Comparison of ENCODE assay signal across 1 cellular context in genomic region chr3:156120528-156121251, GRCh38.
TF ChIP-seq lines count a peak whose summit lies in the region.

TSS of gene KCNAB1 (plus strand) at chr3:156120578.

TF ChIP-seq in WTC11, 78 proteins besides CTCF, POLR2A, EP300 and RAD21 (continued from another document):
- TF ChIP-seq ARID4B (CRISPR knock-in tag; IDR thresholded peaks at IDR 0.05; ENCODE audit: borderline replicate concordance) (no peak), E2F1 (CRISPR knock-in tag; IDR thresholded peaks at IDR 0.05) (no peak), ZNF138 (CRISPR knock-in tag; conservative IDR thresholded peaks at IDR 0.05) (no peak), IRF1 (CRISPR knock-in tag; IDR thresholded peaks at IDR 0.05) (no peak), NR1H2 (CRISPR knock-in tag; IDR thresholded peaks at IDR 0.05) (no peak), IRF2 (CRISPR knock-in tag; IDR thresholded peaks at IDR 0.05; ENCODE audit: borderline replicate concordance, low read depth) (no peak), RORB (CRISPR knock-in tag; IDR thresholded peaks at IDR 0.05) (no peak), ZNF512 (CRISPR knock-in tag; IDR thresholded peaks at IDR 0.05; ENCODE audit: borderline replicate concordance) (no peak), ELF4 (CRISPR knock-in tag; IDR thresholded peaks at IDR 0.05; ENCODE audit: low read depth) (no peak)
